Comparison of ENCODE assay signal across 8 cellular contexts in genomic region chr1:83583351-83584014, GRCh38.
DNase-seq lines count a peak whose midpoint lies in the region; ATAC-seq, FAIRE-seq and TF ChIP-seq lines count a peak whose summit lies in the region.

No MANE protein-coding gene starts in this region.

- no peak for FAIRE-seq in frontal cortex (lab: Jason Lieb, UNC)

- H3K36me3 ChIP-seq in BJ (ENCODE audit: control insufficient read depth, insufficient read depth, low read length), result no peaks in the 10 kb centered on the region

- H3K27me3 ChIP-seq in BJ (ENCODE audit: control insufficient read depth, insufficient read depth, low read length), result no peaks in the 10 kb centered on the region

- in situ Hi-C loops in SK-MEL-5 (cut with HindIII; ENCODE audit: low pct_unique_long_range_greater_than_20kb, low sequenced_read_pairs), result no loop called here

- DNase-seq in BJ (ENCODE audit: low read depth), result no peak
- DNase-seq in SK-MEL-5 (ENCODE audit: low read depth, low spot score), result peak; percentile 37
- peak; percentile 7 for DNase-seq in fibroblast of the aortic adventitia (ENCODE audit: low read depth)
- no peak for DNase-seq in NCI-H226
- no peak for DNase-seq in frontal cortex (ENCODE audit: low spot score in 2 of 2)
- no peak for DNase-seq in left ventricle myocardium superior
- DNase-seq in MV-4-11 (lab: John Stamatoyannopoulos, UW), result no peak

- ATAC-seq in GM19324 (IDR thresholded peaks at IDR 0.05; ENCODE audit: low FRiP score, unreplicated experiment) (peak; percentile 60), left ventricle myocardium superior (no peak)

- TF ChIP-seq CTCF in BJ (IDR thresholded peaks at IDR 0.05; ENCODE audit: insufficient read depth, low read depth, low read length) (peak; percentile 49), fibroblast of the aortic adventitia (IDR thresholded peaks at IDR 0.05; ENCODE audit: insufficient read depth, low read length) (no peak)

- POLR2A ChIA-PET in BJ (lab: Charles Lee), result no interaction called here

- H3K4me3 ChIP-seq in BJ (ENCODE audit: low read depth, low read length) (no peak overlapping the region), fibroblast of the aortic adventitia (ENCODE audit: low read depth, low read length) (no peak overlapping the region)

- intact Hi-C loops in left ventricle myocardium superior (cut with micrococcal nuclease), result no loop called here

- CTCF ChIA-PET in BJ (lab: Yijun Ruan, JAX), result interaction anchor here (1.0 to 1.2 kb wide), 2 partner anchors 9 to 75 kb away, joined by 3 read pairs; no protein-coding TSS in a partner anchor

Comparison
In these comparisons a context has a peak if more than half of its experiments do, and no peak if none do; other contexts are left out.
1. DNase-seq: peak in SK-MEL-5 (single experiment) and fibroblast of the aortic adventitia (single experiment); none in BJ (single experiment), NCI-H226 (single experiment), frontal cortex (0 of 2), left ventricle myocardium superior (single experiment) and MV-4-11 (single experiment).